8 cellular contexts compared by ENCODE assay signal in the genomic region with DNA sequence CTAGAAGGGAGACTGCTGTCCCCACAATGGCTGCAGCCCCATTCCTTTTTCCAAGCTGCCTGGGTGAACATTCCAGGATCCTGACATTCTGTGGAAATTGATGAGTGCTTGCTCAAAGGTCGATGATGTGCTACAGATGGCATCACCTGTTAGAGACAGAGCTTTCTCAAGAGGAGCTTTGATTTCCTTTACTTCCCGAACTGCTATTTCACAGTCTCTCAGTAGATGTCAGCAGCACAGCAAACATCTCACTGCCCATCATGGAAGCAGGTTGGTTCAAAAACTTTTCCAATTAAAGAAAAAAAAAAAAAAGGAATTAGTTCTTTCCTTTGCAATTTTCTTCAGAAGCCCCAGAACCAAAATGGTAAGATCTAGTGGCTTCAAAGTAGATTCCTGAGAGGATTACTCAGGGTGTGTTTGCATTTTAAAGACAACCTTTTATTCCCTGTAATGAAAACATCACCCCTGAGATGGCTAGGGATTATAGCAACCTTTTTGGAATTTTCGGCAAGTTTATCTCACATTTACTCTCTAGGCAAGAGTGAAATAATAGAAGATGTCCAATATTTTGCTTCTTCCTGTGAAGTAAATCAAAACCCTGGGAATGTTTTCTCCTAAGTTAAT. TPM values are rescaled to one million over a fixed set of nuclear protein-coding genes. Genes with fewer than 3 reads are reported as not detected.
A peak's percentile ranks its signal among the peaks of the same experiment; 100 is the strongest.
DNase-seq lines count a peak whose midpoint lies in the region; ATAC-seq and TF ChIP-seq lines count a peak whose summit lies in the region.

No MANE protein-coding gene starts in this region.

- no peaks in the 10 kb centered on the region for H3K4me1 ChIP-seq in osteoblast (ENCODE audit: insufficient read depth, low read length)

- peaks cover 7% of the 10 kb centered on the region for H3K27me3 ChIP-seq in osteoblast (ENCODE audit: insufficient read depth, low read length)

- ATAC-seq in GM21717 (IDR thresholded peaks at IDR 0.05; ENCODE audit: unreplicated experiment), result no peak
- no peak for ATAC-seq in GM21576 (IDR thresholded peaks at IDR 0.05; ENCODE audit: unreplicated experiment)

- TF ChIP-seq CTCF in epithelial cell of proximal tubule (conservative IDR thresholded peaks at IDR 0.05; ENCODE audit: low read depth, low read length) (peak; percentile 84), osteoblast (IDR thresholded peaks at IDR 0.05; ENCODE audit: extremely low read depth, low read depth, low read length) (peak; percentile 70)

- no peaks in the 10 kb centered on the region for H3K79me2 ChIP-seq in osteoblast (ENCODE audit: insufficient read depth, low read length)

- H3K27ac ChIP-seq in osteoblast (ENCODE audit: low read depth, low read length), result no peak overlapping the region

- H3K4me3 ChIP-seq in epithelial cell of proximal tubule (ENCODE audit: low read depth, low read length) (no peak overlapping the region), osteoblast (ENCODE audit: insufficient read depth, low read length) (no peak overlapping the region)

- H2AFZ ChIP-seq in osteoblast (ENCODE audit: low read length), result no peak overlapping the region

- no peaks in the 10 kb centered on the region for H4K20me1 ChIP-seq in osteoblast (ENCODE audit: insufficient read depth, low read length)

- no peaks in the 10 kb centered on the region for H3K36me3 ChIP-seq in osteoblast (ENCODE audit: insufficient read depth, low read length)

- H3K9me3 ChIP-seq in osteoblast (ENCODE audit: low read depth, low read length), result no peaks in the 10 kb centered on the region

- DNase-seq in GM04504 (ENCODE audit: low read depth), result peak; percentile 35
- DNase-seq in NCI-H69 (lab: John Stamatoyannopoulos, UW), result peak; percentile 31
- DNase-seq in epithelial cell of proximal tubule (ENCODE audit: low read depth), result no peak
- peak; percentile 88 for DNase-seq in osteoblast (ENCODE audit: insufficient read length, low spot score, missing footprints)
- DNase-seq in activated naive CD4-positive, alpha-beta T cell treated with Interleukin-2 at 50 U/mL for 16 hours, result no peak
- no peak for DNase-seq in HuH-7 (ENCODE audit: low spot score)

- no peak overlapping the region for H3K4me2 ChIP-seq in osteoblast (ENCODE audit: insufficient read depth, low read length)

RNA-seq across cellular contexts. Expression of a gene that starts 44.8 kb away (rescaled TPM):
- total RNA-seq in epithelial cell of proximal tubule (39.3 and 135 TPM in 2 replicates), osteoblast (154 and 416 TPM in 2 replicates)

Comparison
In these comparisons a context has a peak if more than half of its experiments do, and no peak if none do; other contexts are left out.
1. DNase-seq: peak in GM04504 (single experiment), NCI-H69 (single experiment) and osteoblast (single experiment); none in epithelial cell of proximal tubule (single experiment), activated naive CD4-positive, alpha-beta T cell treated with Interleukin-2 at 50 U/mL for 16 hours (single experiment) and HuH-7 (single experiment).